In genomic region chr18:8858888-8859511, GRCh38 we compare ENCODE assay signal across 2 cellular contexts.
A peak's percentile ranks its signal among the peaks of the same experiment; 100 is the strongest.
TF ChIP-seq lines count a peak whose summit lies in the region.

No MANE protein-coding gene starts in this region.

TF ChIP-seq in HepG2, 621 proteins besides CTCF, POLR2A, EP300 and RAD21 (continued from another document):
- no peak for TF ChIP-seq ZBTB39 (CRISPR knock-in tag; IDR thresholded peaks at IDR 0.05)
- no peak for TF ChIP-seq TRIM22 (IDR thresholded peaks at IDR 0.05)
- TF ChIP-seq E2F2 (CRISPR knock-in tag; IDR thresholded peaks at IDR 0.05; ENCODE audit: borderline replicate concordance) = no peak
- no peak for TF ChIP-seq DBP (CRISPR knock-in tag; IDR thresholded peaks at IDR 0.05; ENCODE audit: not compliant biosample characterization)
- TF ChIP-seq KMT2A (CRISPR knock-in tag; IDR thresholded peaks at IDR 0.05) = no peak
- no peak for TF ChIP-seq NBN (conservative IDR thresholded peaks at IDR 0.05)
- no peak for TF ChIP-seq TRIM24 (CRISPR knock-in tag; IDR thresholded peaks at IDR 0.05)
- no peak for TF ChIP-seq ZNF580 (CRISPR knock-in tag; IDR thresholded peaks at IDR 0.05; ENCODE audit: borderline replicate concordance, low read depth)
- TF ChIP-seq ZKSCAN8 (CRISPR knock-in tag; IDR thresholded peaks at IDR 0.05; ENCODE audit: borderline replicate concordance) = no peak
- no peak for TF ChIP-seq ZNF772 (CRISPR knock-in tag; IDR thresholded peaks at IDR 0.05)
- TF ChIP-seq GABPA (IDR thresholded peaks at IDR 0.05; ENCODE audit: low read depth, low read length) = no peak
- TF ChIP-seq GABPA (CRISPR knock-in tag; IDR thresholded peaks at IDR 0.05; ENCODE audit: low read depth) = no peak

TF ChIP-seq in K562, 482 proteins besides CTCF, POLR2A, EP300 and RAD21 (continued from another document and continues in another):
- TF ChIP-seq ATF3 (IDR thresholded peaks at IDR 0.05) (peak; percentile 91), ATF3 (CRISPR knock-in tag; conservative IDR thresholded peaks at IDR 0.05) (no peak), TEAD2 (tag; IDR thresholded peaks at IDR 0.05) (0 out of 2 replicates have a peak, but pooled peaks have one; percentile 53), BACH1 (tag; IDR thresholded peaks at IDR 0.05) (0 out of 2 replicates have a peak, but pooled peaks have one; percentile 26), PRDM10 (IDR thresholded peaks at IDR 0.05; ENCODE audit: partially characterized antibody) (peak; percentile 93), SPI1 (IDR thresholded peaks at IDR 0.05; ENCODE audit: borderline replicate concordance, low read depth, low read length) (peak; percentile 45; the same call in 1 of the 2 replicates), ZBTB12 (CRISPR knock-in tag; IDR thresholded peaks at IDR 0.05) (no peak), JUND (IDR thresholded peaks at IDR 0.05; ENCODE audit: borderline replicate concordance, low read depth, low read length) (peak; percentile 68; the same call in 1 of the 2 replicates), JUND (tag; IDR thresholded peaks at IDR 0.05; ENCODE audit: borderline replicate concordance, low read depth, low read length) (peak; percentile 83), NFE2L1 (tag; IDR thresholded peaks at IDR 0.05; ENCODE audit: borderline replicate concordance, low read depth) (0 out of 2 replicates have a peak, but pooled peaks have one; percentile 45), BCOR (IDR thresholded peaks at IDR 0.05) (peak; percentile 81; the same call in 1 of the 2 replicates), JUN (IDR thresholded peaks at IDR 0.05; ENCODE audit: borderline replicate concordance, low read depth, low read length) (peak; percentile 65; the same call in 1 of the 2 replicates), JUN (CRISPR knock-in tag; IDR thresholded peaks at IDR 0.05; ENCODE audit: borderline replicate concordance) (no peak), MAFF (IDR thresholded peaks at IDR 0.05; ENCODE audit: low read length) (peak; percentile 67; the same call in 1 of the 2 replicates), MXD1 (CRISPR knock-in tag; IDR thresholded peaks at IDR 0.05; ENCODE audit: borderline replicate concordance, poor library complexity, severe bottlenecking) (no peak), CTBP1 (IDR thresholded peaks at IDR 0.05; ENCODE audit: borderline replicate concordance) (peak; percentile 82), TRIM24 (IDR thresholded peaks at IDR 0.05) (peak in 1 of 2 experiments; percentile 67; a peak in 1 of 4 replicates), HNRNPLL (IDR thresholded peaks at IDR 0.05; ENCODE audit: low read depth, low read length, poor library complexity, severe bottlenecking) (no peak), SRSF3 (IDR thresholded peaks at IDR 0.05; ENCODE audit: insufficient read depth, low read length) (no peak), ASH1L (IDR thresholded peaks at IDR 0.05; ENCODE audit: borderline replicate concordance, low read depth, partially characterized antibody) (no peak), SNRNP70 (optimal IDR thresholded peaks at IDR 0.05; ENCODE audit: low read depth, low read length) (no peak), RBM25 (IDR thresholded peaks at IDR 0.05; ENCODE audit: low read depth, low read length, severe bottlenecking) (peak; percentile 83), LARP7 (IDR thresholded peaks at IDR 0.05) (no peak), WHSC1 (IDR thresholded peaks at IDR 0.05; ENCODE audit: low read length) (no peak), NFE2 (IDR thresholded peaks at IDR 0.05; ENCODE audit: low read depth) (peak; percentile 70), ZNF766 (CRISPR knock-in tag; conservative IDR thresholded peaks at IDR 0.05) (0 out of 2 replicates have a peak, but pooled peaks have one; percentile 20), ARID1B (IDR thresholded peaks at IDR 0.05) (peak; percentile 30; the same call in 1 of the 2 replicates), MTF1 (CRISPR knock-in tag; IDR thresholded peaks at IDR 0.05; ENCODE audit: borderline replicate concordance) (no peak), ADNP (tag; IDR thresholded peaks at IDR 0.05) (peak; percentile 91), BMI1 (IDR thresholded peaks at IDR 0.05; ENCODE audit: low read length) (no peak), HDAC2 (IDR thresholded peaks at IDR 0.05) (peak; percentile 50; the same call in 1 of the 2 replicates), BRD4 (IDR thresholded peaks at IDR 0.05) (no peak), FOSL1 (tag; conservative IDR thresholded peaks at IDR 0.05) (peak; percentile 84), ZNF318 (IDR thresholded peaks at IDR 0.05; ENCODE audit: borderline replicate concordance in 1 of 2, low read depth in 1 of 2) (0 out of 4 replicates have a peak, but pooled peaks of 1 of the 2 experiments have one; percentile 35), MAFG (tag; conservative IDR thresholded peaks at IDR 0.05) (peak; percentile 89), CEBPB (tag; IDR thresholded peaks at IDR 0.05) (peak; percentile 94), HNRNPL (IDR thresholded peaks at IDR 0.05; ENCODE audit: low read depth, low read length) (no peak), HES1 (IDR thresholded peaks at IDR 0.05; ENCODE audit: low read depth) (0 out of 2 replicates have a peak, but pooled peaks have one; percentile 20), THRB (CRISPR knock-in tag; conservative IDR thresholded peaks at IDR 0.05) (no peak), TEAD4 (IDR thresholded peaks at IDR 0.05; ENCODE audit: low read length) (peak; percentile 21; the same call in 1 of the 2 replicates), TEAD4 (CRISPR knock-in tag; IDR thresholded peaks at IDR 0.05; ENCODE audit: borderline replicate concordance) (no peak), MAFK (IDR thresholded peaks at IDR 0.05; ENCODE audit: low read length) (peak; percentile 61; the same call in 1 of the 2 replicates), C11orf30 (IDR thresholded peaks at IDR 0.05; ENCODE audit: low read depth) (peak; percentile 75), ZNF316 (IDR thresholded peaks at IDR 0.05) (peak; percentile 35; the same call in 1 of the 2 replicates), CEBPG (CRISPR knock-in tag; IDR thresholded peaks at IDR 0.05) (peak; percentile 51), CEBPG (tag; conservative IDR thresholded peaks at IDR 0.05 in 1 of 2, IDR thresholded peaks at IDR 0.05 in 1 of 2) (peak; percentile 68 to 96)
